ENCODE assay signal across 25 cellular contexts in genomic region chr18:55003695-55004094, GRCh38. TPM values are rescaled to one million over a fixed set of nuclear protein-coding genes. Genes with fewer than 3 reads are reported as not detected.
A peak's percentile ranks its signal among the peaks of the same experiment; 100 is the strongest.
DNase-seq lines count a peak whose midpoint lies in the region; ATAC-seq and TF ChIP-seq lines count a peak whose summit lies in the region.
"Had no signal": no experiment of that assay in that cellular context is flagged by ENCODE, and none has a peak within 500 bp of the region (broad histone marks: within the 10 kb centered on the region; RNA-seq: fewer than 3 reads in every experiment).

No MANE protein-coding gene starts in this region.

- H3K9ac ChIP-seq in adipocyte (ENCODE audit: low read length), result no peak overlapping the region
- H3K9ac ChIP-seq: BLaER1 treated with 17β-estradiol and CSF1 and Interleukin-3, amounts not matched to agents 10 nM and 100 nM had no signal

- no peaks in the 10 kb centered on the region for H3K36me3 ChIP-seq in adipocyte (ENCODE audit: control insufficient read depth, insufficient read depth, low read length, severe bottlenecking)
- H3K36me3 ChIP-seq: BLaER1 treated with 17β-estradiol and CSF1 and Interleukin-3, amounts not matched to agents 10 nM and 100 nM; MG63; SJSA1 had no signal

- no peak for TF ChIP-seq CTCF in fibroblast of villous mesenchyme (IDR thresholded peaks at IDR 0.05; ENCODE audit: insufficient read depth, low read depth, low read length)

- ATAC-seq in HG03520 (IDR thresholded peaks at IDR 0.05; ENCODE audit: unreplicated experiment) (no peak), HG02852 (IDR thresholded peaks at IDR 0.05; ENCODE audit: unreplicated experiment) (no peak)
- ATAC-seq: GM12878, K562 had no signal

- no peaks in the 10 kb centered on the region for H3K9me3 ChIP-seq in adipocyte (ENCODE audit: control insufficient read depth, low read length)
- H3K9me3 ChIP-seq: BLaER1 treated with 17β-estradiol and CSF1 and Interleukin-3, amounts not matched to agents 10 nM and 100 nM; MG63; SJSA1 had no signal

- no peaks in the 10 kb centered on the region for H3K4me1 ChIP-seq in adipocyte (ENCODE audit: control insufficient read depth, insufficient read depth, low read length)
- H3K4me1 ChIP-seq: BLaER1 treated with 17β-estradiol and CSF1 and Interleukin-3, amounts not matched to agents 10 nM and 100 nM; SJSA1 had no signal

- H3K4me3 ChIP-seq in adipocyte (ENCODE audit: low read length), result no peak overlapping the region
- H3K4me3 ChIP-seq in fibroblast of villous mesenchyme (ENCODE audit: low read depth, low read length), result no peak overlapping the region
- H3K4me3 ChIP-seq: BLaER1 treated with 17β-estradiol and CSF1 and Interleukin-3, amounts not matched to agents 10 nM and 100 nM; GM12878; K562; MG63; SJSA1 had no signal

- H3K27me3 ChIP-seq in adipocyte (replicated peaks; ENCODE audit: control insufficient read depth, insufficient read depth, low read length), result peaks cover 8% of the 10 kb centered on the region
- H3K27me3 ChIP-seq: BLaER1 treated with 17β-estradiol and CSF1 and Interleukin-3, amounts not matched to agents 10 nM and 100 nM; SJSA1 had no signal

- DNase-seq in AG08395 (ENCODE audit: low spot score) (peak; percentile 10), LHCN-M2 (ENCODE audit: low read depth) (peak; percentile 50), adipocyte (ENCODE audit: low read depth) (peak; percentile 46), fibroblast of villous mesenchyme (ENCODE audit: low read depth) (peak; percentile 46), LoVo (ENCODE audit: low spot score) (no peak)
- DNase-seq: AML-193; CD4-positive, alpha-beta T cell; HCEC 1CT; Kasumi-1; MG63; NCI-H1694; NCI-H2029 treated with DMSO at 0.1 percent for 48 hours; NCI-H446 treated with DMSO at 0.1 percent for 48 hours; NCI-H526; NCI-H82; Right ventricle myocardium superior; RPMI8226; SW 1271 had no signal

RNA-seq across cellular contexts. Expression of gene CCDC68, which starts 44.4 kb away (rescaled TPM):
- total RNA-seq in LHCN-M2 (2014; rRNA removed) (0.34 and 1.1 TPM in 2 replicates), fibroblast of villous mesenchyme (3.5 and 9.1 TPM in 2 replicates)
- 0.09 TPM for polyA plus RNA-seq in LHCN-M2 (2012)
- total RNA-seq: CD4-positive, alpha-beta T cell; G401; GM12878 had no signal
